Comparison of ENCODE assay signal across 17 cellular contexts in the genomic region with DNA sequence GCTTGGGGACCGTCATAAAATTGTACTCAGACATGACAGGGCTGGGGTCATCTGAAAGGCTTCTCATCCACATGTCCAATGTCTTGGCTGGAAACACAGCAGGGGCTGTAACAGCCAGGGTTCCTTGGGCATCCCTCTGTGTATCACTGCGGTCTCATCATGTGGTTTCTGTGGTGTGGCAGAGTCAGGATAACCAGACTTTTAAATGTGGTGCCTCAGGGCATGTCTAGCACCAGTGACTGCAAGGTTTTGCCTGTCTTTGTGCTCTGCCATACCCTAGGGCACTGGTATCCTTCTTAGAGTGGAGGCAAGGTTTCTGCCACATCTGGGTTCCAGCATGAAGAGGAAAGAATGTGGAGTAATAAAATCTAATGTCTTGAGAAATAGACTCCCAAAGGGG.
A peak's percentile ranks its signal among the peaks of the same experiment; 100 is the strongest.
DNase-seq lines count a peak whose midpoint lies in the region; ATAC-seq and TF ChIP-seq lines count a peak whose summit lies in the region.
"Had no signal": no experiment of that assay in that cellular context is flagged by ENCODE, and none has a peak within 500 bp of the region (broad histone marks: within the 10 kb centered on the region; RNA-seq: fewer than 3 reads in every experiment).

No MANE protein-coding gene starts in this region.

- H3K27ac ChIP-seq in SU-DHL-6 (ENCODE audit: low read depth, low read length), result peak overlapping the region; percentile 82
- H3K27ac ChIP-seq: HL-60, ovary, upper lobe of right lung, VCaP had no signal

- H3K27me3 ChIP-seq in SU-DHL-6 (ENCODE audit: low read length), result no peaks in the 10 kb centered on the region
- H3K27me3 ChIP-seq: ovary, upper lobe of right lung had no signal

- peaks cover 22% of the 10 kb centered on the region for H3F3A ChIP-seq in SU-DHL-6 (ENCODE audit: insufficient read depth)

- no peaks in the 10 kb centered on the region for H3K9me2 ChIP-seq in SU-DHL-6 (replicated peaks; ENCODE audit: insufficient read depth, low read length)

- no peak for ATAC-seq in left ventricle myocardium superior
- ATAC-seq: upper lobe of right lung had no signal

- H3K4me3 ChIP-seq in SU-DHL-6 (ENCODE audit: insufficient read depth, low read length, poor library complexity, severe bottlenecking), result peak overlapping the region; percentile 6
- H3K4me3 ChIP-seq: ovary, upper lobe of right lung had no signal

- H3K4me2 ChIP-seq in SU-DHL-6 (ENCODE audit: low read depth, low read length, poor library complexity, severe bottlenecking), result peak overlapping the region; percentile 47

- no peaks in the 10 kb centered on the region for H3K36me3 ChIP-seq in SU-DHL-6 (ENCODE audit: low read length)
- H3K36me3 ChIP-seq: ovary, upper lobe of right lung had no signal

- no peak for TF ChIP-seq CTCF in SU-DHL-6 (IDR thresholded peaks at IDR 0.05; ENCODE audit: insufficient read depth, low read length, poor library complexity, severe bottlenecking)

- H3K9ac ChIP-seq in SU-DHL-6 (ENCODE audit: low read length), result peak overlapping the region; percentile 25

- H3K79me2 ChIP-seq in SU-DHL-6 (ENCODE audit: insufficient read depth, low read length), result no peaks in the 10 kb centered on the region

- no peak overlapping the region for H2AFZ ChIP-seq in SU-DHL-6 (ENCODE audit: low read depth, low read length, severe bottlenecking)

- peak; percentile 26 for DNase-seq in AG08395 (ENCODE audit: low spot score)
- DNase-seq in H4 (ENCODE audit: low spot score), result peak; percentile 85
- DNase-seq in glomerular visceral epithelial cell (ENCODE audit: extremely low spot score), result peak; percentile 12
- no peak for DNase-seq in COR-L47 (lab: John Stamatoyannopoulos, UW)
- DNase-seq in left ventricle myocardium superior, result no peak
- no peak for DNase-seq in NOMO-1 treated with dmso at 0.1 percent for 144 hours (lab: John Stamatoyannopoulos, UW; ENCODE audit: unreplicated experiment)
- DNase-seq in 8988T, result no peak
- DNase-seq: GOT3; MM.1S; NCI-H510A treated with DMSO at 0.1 percent for 48 hours; ovary; Right ventricle myocardium superior; stimulated activated CD4-positive, alpha-beta T cell treated with anti-CD3 and anti-CD28 coated beads, Interleukin-15, amount 100 ng/mL, for 24 hours; upper lobe of right lung had no signal

- no peaks in the 10 kb centered on the region for H3K9me3 ChIP-seq in SU-DHL-6 (ENCODE audit: insufficient read depth, low read length)
- H3K9me3 ChIP-seq: ovary, upper lobe of right lung had no signal

- intact Hi-C loops in left ventricle myocardium superior (cut with micrococcal nuclease), result no loop called here

- H4K20me1 ChIP-seq in SU-DHL-6 (ENCODE audit: low read depth, low read length), result no peaks in the 10 kb centered on the region

Comparison
In these comparisons a context has a peak if more than half of its experiments do, and no peak if none do; other contexts are left out.
1. DNase-seq: peak in AG08395 (single experiment), H4 (single experiment) and glomerular visceral epithelial cell (single experiment); none in COR-L47 (single experiment), left ventricle myocardium superior (single experiment), NOMO-1 treated with dmso at 0.1 percent for 144 hours (single experiment) and 8988T (single experiment).